Comparison of ENCODE assay signal across 8 cellular contexts in genomic region chr3:196969001-196969659, GRCh38. TPM values are rescaled to one million over a fixed set of nuclear protein-coding genes. Genes with fewer than 3 reads are reported as not detected.
DNase-seq lines count a peak whose midpoint lies in the region; ATAC-seq and TF ChIP-seq lines count a peak whose summit lies in the region.

No MANE protein-coding gene starts in this region.

- intact Hi-C loops in naive thymus-derived CD4-positive, alpha-beta T cell (cut with micrococcal nuclease) = loop anchor here (1.0 kb wide), 6 partner anchors 27 to 716 kb away; partner anchors contain the start of genes NCBP2 (in 2 of the 2) and PAK2 (in 1 of the 2)
- intact Hi-C loops in upper lobe of right lung (cut with DNase I) = no loop called here

- H3K4me3 ChIP-seq in KMS-11 (IDR thresholded peaks at IDR 0.05; ENCODE audit: insufficient read depth, low read depth, low read length) (peak overlapping the region; percentile 84), endocrine pancreas (ENCODE audit: control insufficient read depth, insufficient read depth, low read length) (no peak overlapping the region), upper lobe of right lung (peak overlapping the region; percentile 92)
- H3K4me3 ChIP-seq in naive thymus-derived CD4-positive, alpha-beta T cell (ENCODE audit: low read length) = peak overlapping the region; percentile 48

- peaks cover 0 to 14% (median 0%) of the 10 kb centered on the region in 5 donors for H3K36me3 Mint-ChIP-seq in naive thymus-derived CD4-positive, alpha-beta T cell

- no peaks in the 10 kb centered on the region for H3K79me2 ChIP-seq in KMS-11 (ENCODE audit: insufficient read depth, low read depth)

- TF ChIP-seq CTCF in GM10248 (IDR thresholded peaks at IDR 0.05; ENCODE audit: control extremely low read depth, extremely low read depth, low read depth, missing control alignments) = no peak
- TF ChIP-seq CTCF in KMS-11 (conservative IDR thresholded peaks at IDR 0.05; ENCODE audit: low read depth, low read length) = no peak
- no peak for TF ChIP-seq CTCF in upper lobe of right lung (IDR thresholded peaks at IDR 0.05)

- H3K4me1 Mint-ChIP-seq in naive thymus-derived CD4-positive, alpha-beta T cell = peaks cover 0 to 14% (median 6%) of the 10 kb centered on the region in 7 donors

- H3K4me3 Mint-ChIP-seq in naive thymus-derived CD4-positive, alpha-beta T cell = peak overlapping the region; percentile 57 to 92 (median 84)

- DNase-seq in GM10248 (ENCODE audit: extremely low spot score) (peak; percentile 78), upper lobe of right lung (peak; percentile 79), HuH-7 (ENCODE audit: low spot score) (no peak)
- peak; percentile 30 for DNase-seq in activated CD4-positive, alpha-beta T cell treated with anti-CD3 and anti-CD28 coated beads, Interleukin-2, amount 50 U/mL, for 1 hour
- peak in 7 of 9 donors; percentile 26 to 70 (median 32) for DNase-seq in naive thymus-derived CD4-positive, alpha-beta T cell

- H3K27me3 ChIP-seq in KMS-11 (ENCODE audit: insufficient read depth, low read depth) (0 out of 2 replicates have a peak, but pooled peaks cover 5% of the 10 kb centered on the region), endocrine pancreas (ENCODE audit: control insufficient read depth, insufficient read depth, low read length) (no peaks in the 10 kb centered on the region), upper lobe of right lung (no peaks in the 10 kb centered on the region)
- no peaks in the 10 kb centered on the region for H3K27me3 ChIP-seq in naive thymus-derived CD4-positive, alpha-beta T cell (ENCODE audit: control insufficient read depth in 2 of 2, insufficient read depth in 2 of 2, low read length in 2 of 2)

- no peaks in the 10 kb centered on the region for H3K9me3 Mint-ChIP-seq in naive thymus-derived CD4-positive, alpha-beta T cell

- ATAC-seq in GM21723 (IDR thresholded peaks at IDR 0.05; ENCODE audit: unreplicated experiment) (peak; percentile 47), upper lobe of right lung (peak; percentile 58)
- peak; percentile 45 for ATAC-seq in naive thymus-derived CD4-positive, alpha-beta T cell

- peak overlapping the region in 1 of 9 donors; percentile 84 for H3K27ac Mint-ChIP-seq in naive thymus-derived CD4-positive, alpha-beta T cell

- peak overlapping the region; percentile 90 for H3K9ac ChIP-seq in KMS-11
- H3K9ac ChIP-seq in endocrine pancreas (ENCODE audit: control insufficient read depth, insufficient read depth, low read length) = peak overlapping the region; percentile 47

- no peaks in the 10 kb centered on the region for H3K9me3 ChIP-seq in endocrine pancreas (ENCODE audit: control insufficient read depth, low read length)
- no peaks in the 10 kb centered on the region for H3K9me3 ChIP-seq in naive thymus-derived CD4-positive, alpha-beta T cell (ENCODE audit: control insufficient read depth in 2 of 3, low read length in 3 of 3)
- H3K9me3 ChIP-seq in upper lobe of right lung = no peaks in the 10 kb centered on the region

- CTCF ChIA-PET in GM10248 (lab: Yijun Ruan, JAX) = interaction anchor here (1.0 kb wide), 1 partner anchor 9 kb away, joined by 3 read pairs; no protein-coding TSS in a partner anchor
- CTCF ChIA-PET in naive thymus-derived CD4-positive, alpha-beta T cell (lab: Charles Lee) = interaction anchor here (0.9 to 1.4 kb wide), 4 partner anchors 76 to 431 kb away, joined by 3 to 16 read pairs (median 4); no protein-coding TSS in a partner anchor

- H3K4me2 ChIP-seq in KMS-11 = peak overlapping the region; percentile 90

- peaks cover 0 to 12% (median 4%) of the 10 kb centered on the region in 5 donors for H3K27me3 Mint-ChIP-seq in naive thymus-derived CD4-positive, alpha-beta T cell

- POLR2A ChIA-PET in GM10248 (lab: Yijun Ruan, JAX) = no interaction called here
- POLR2A ChIA-PET in naive thymus-derived CD4-positive, alpha-beta T cell (lab: Charles Lee) = interaction anchor here (1.7 kb wide), 1 partner anchor 26 kb away, joined by 9 read pairs; the partner anchor contains the start of gene NCBP2

- H3K36me3 ChIP-seq in KMS-11 (ENCODE audit: insufficient read depth) (no peaks in the 10 kb centered on the region), endocrine pancreas (ENCODE audit: control insufficient read depth, insufficient read depth, low read length) (no peaks in the 10 kb centered on the region), upper lobe of right lung (no peaks in the 10 kb centered on the region)
- H3K36me3 ChIP-seq in naive thymus-derived CD4-positive, alpha-beta T cell (ENCODE audit: control insufficient read depth in 2 of 3, insufficient read depth in 3 of 3, low read length in 3 of 3) = no peaks in the 10 kb centered on the region

- H3K27ac ChIP-seq in KMS-11 (peak overlapping the region; percentile 60), upper lobe of right lung (peak overlapping the region; percentile 68)
- H3K27ac ChIP-seq in naive thymus-derived CD4-positive, alpha-beta T cell (ENCODE audit: low read depth, low read length) = peak overlapping the region; percentile 51

- H4K20me1 ChIP-seq in KMS-11 (ENCODE audit: insufficient read depth) = no peaks in the 10 kb centered on the region

- peaks cover 3% of the 10 kb centered on the region for H3K4me1 ChIP-seq in KMS-11 (ENCODE audit: low read depth, poor library complexity, severe bottlenecking)
- no peaks in the 10 kb centered on the region for H3K4me1 ChIP-seq in endocrine pancreas (ENCODE audit: control insufficient read depth, insufficient read depth, low read length)
- H3K4me1 ChIP-seq in naive thymus-derived CD4-positive, alpha-beta T cell (ENCODE audit: control insufficient read depth in 2 of 2, insufficient read depth in 2 of 2, low read length in 2 of 2) = no peaks in the 10 kb centered on the region
- H3K4me1 ChIP-seq in upper lobe of right lung = peaks cover 13% of the 10 kb centered on the region

- H2AFZ ChIP-seq in KMS-11 (ENCODE audit: low read depth) = peak overlapping the region; percentile 99

RNA-seq across cellular contexts. Expression of gene PIGZ, which starts 0.5 kb away (rescaled TPM):
- total RNA-seq in naive thymus-derived CD4-positive, alpha-beta T cell = 1 to 10 TPM in 2 of 5 experiments, under 1 TPM in 2, not detected in 1; 0.22 to 2.7 (median 1.6) TPM
- under 1 TPM; 0.20 to 0.65 TPM for polyA plus RNA-seq in naive thymus-derived CD4-positive, alpha-beta T cell
- 3.6 TPM for total RNA-seq in upper lobe of right lung

RNA-seq across cellular contexts. Expression of gene NCBP2, which starts 26.8 kb away (rescaled TPM):
- total RNA-seq in naive thymus-derived CD4-positive, alpha-beta T cell = 10 to 100 TPM; 42.9 to 77.3 (median 67.5) TPM
- 10 to 100 TPM; 74.3 to 96.9 TPM for polyA plus RNA-seq in naive thymus-derived CD4-positive, alpha-beta T cell
- 54.7 TPM for total RNA-seq in upper lobe of right lung
